15 cellular contexts compared by ENCODE assay signal in genomic region chr1:182205378-182206022, GRCh38.
DNase-seq lines count a peak whose midpoint lies in the region; ATAC-seq and TF ChIP-seq lines count a peak whose summit lies in the region.
"Had no signal": no experiment of that assay in that cellular context is flagged by ENCODE, and none has a peak within 500 bp of the region (broad histone marks: within the 10 kb centered on the region; RNA-seq: fewer than 3 reads in every experiment).

No MANE protein-coding gene starts in this region.

- H3K4me1 ChIP-seq in esophagus (ENCODE audit: control insufficient read depth in 2 of 2, insufficient read depth in 2 of 2, low read length in 1 of 2) (no peaks in the 10 kb centered on the region), neutrophil (ENCODE audit: control insufficient read depth in 1 of 2, insufficient read depth in 1 of 2, low read depth in 1 of 2, low read length in 1 of 2) (peaks cover 7 to 12% of the 10 kb centered on the region in 2 experiments), tibial nerve (peaks cover 0 to 41% (median 11%) of the 10 kb centered on the region in 4 donors)

- TF ChIP-seq POLR2A in NB4 (IDR thresholded peaks at IDR 0.05; ENCODE audit: extremely low read depth, insufficient read length) (no peak), tibial nerve (IDR thresholded peaks at IDR 0.05) (peak in 1 of 2 donors; percentile 32)

- H3K36me3 ChIP-seq in esophagus (ENCODE audit: control insufficient read depth in 2 of 2, insufficient read depth in 2 of 2, low read length in 1 of 2) = no peaks in the 10 kb centered on the region
- no peaks in the 10 kb centered on the region for H3K36me3 ChIP-seq in neutrophil
- H3K36me3 ChIP-seq in tibial nerve = no peaks in the 10 kb centered on the region
- no peaks in the 10 kb centered on the region for H3K36me3 ChIP-seq in WERI-Rb-1
- H3K36me3 ChIP-seq: SJCRH30 had no signal

- no peaks in the 10 kb centered on the region for H3K27me3 ChIP-seq in esophagus (ENCODE audit: control insufficient read depth in 1 of 2, insufficient read depth in 2 of 2, low read length in 2 of 2)
- H3K27me3 ChIP-seq in neutrophil = no peaks in the 10 kb centered on the region
- H3K27me3 ChIP-seq in tibial nerve = no peaks in the 10 kb centered on the region
- no peaks in the 10 kb centered on the region for H3K27me3 ChIP-seq in WERI-Rb-1 (ENCODE audit: insufficient read depth, low read depth, severe bottlenecking)
- H3K27me3 ChIP-seq: SJCRH30 had no signal

- TF ChIP-seq CTCF in NB4 (IDR thresholded peaks at IDR 0.05; ENCODE audit: low read depth, low read length) = no peak
- TF ChIP-seq CTCF in neutrophil (IDR thresholded peaks at IDR 0.05) = no peak
- peak in 2 of 5 experiments; percentile 14 to 17 for TF ChIP-seq CTCF in tibial nerve (IDR thresholded peaks at IDR 0.05)
- TF ChIP-seq CTCF in WERI-Rb-1 (IDR thresholded peaks at IDR 0.05; ENCODE audit: low read depth, low read length) = no peak

- H3K27ac ChIP-seq in esophagus (ENCODE audit: low read depth in 2 of 2, low read length in 1 of 2) (peak overlapping the region; percentile 8 to 71), neutrophil (peak overlapping the region; percentile 59), tibial nerve (peak overlapping the region; percentile 78 to 94 (median 86)), WERI-Rb-1 (no peak overlapping the region)
- H3K27ac ChIP-seq: SJCRH30 had no signal

- no peak for ATAC-seq in HG02610 (IDR thresholded peaks at IDR 0.05; ENCODE audit: unreplicated experiment)
- ATAC-seq: activated CD8-positive, alpha-beta memory T cell treated with anti-CD3 and anti-CD28 coated beads, Interleukin-2, amount 10 ng/mL, durations not matched to agents 7 days and 5 days; stimulated activated naive CD8-positive, alpha-beta T cell treated with anti-CD3 and anti-CD28 coated beads, Interleukin-15, Interleukin-2, amounts not matched to agents 100 U/mL and 50 U/mL, for 24 hours had no signal

- DNase-seq in NB4 (ENCODE audit: low read depth) (peak; percentile 35), tibial nerve (ENCODE audit: low spot score in 2 of 2) (no peak), WERI-Rb-1 (no peak)
- DNase-seq in activated naive CD4-positive, alpha-beta T cell treated with Interleukin-2 at 50 U/mL for 16 hours = no peak
- DNase-seq: activated CD4-positive, CD25-positive, alpha-beta regulatory T cell treated with anti-CD3 and anti-CD28 coated beads, Interleukin-2, amount 50 U/mL, for 72 hours; activated CD8-positive, alpha-beta memory T cell treated with anti-CD3 and anti-CD28 coated beads, Interleukin-2, amount 10 ng/mL, durations not matched to agents 7 days and 5 days; activated effector memory CD4-positive, alpha-beta T cell treated with Interleukin-2 at 50 U/mL for 16 hours; amniotic stem cell; NCI-H187; NCI-H510A; SJCRH30; stimulated activated naive CD8-positive, alpha-beta T cell treated with anti-CD3 and anti-CD28 coated beads, Interleukin-15, Interleukin-2, amounts not matched to agents 100 U/mL and 50 U/mL, for 24 hours had no signal

- H3K9me3 ChIP-seq in esophagus (ENCODE audit: control insufficient read depth in 2 of 2, insufficient read depth in 1 of 2, low read depth in 1 of 2, low read length in 1 of 2) (no peaks in the 10 kb centered on the region), neutrophil (no peaks in the 10 kb centered on the region), tibial nerve (no peaks in the 10 kb centered on the region), WERI-Rb-1 (ENCODE audit: severe bottlenecking) (no peaks in the 10 kb centered on the region)
- H3K9me3 ChIP-seq: SJCRH30 had no signal

- H3K4me3 ChIP-seq in NB4 (ENCODE audit: low read depth, low read length) = no peak overlapping the region
- H3K4me3 ChIP-seq in esophagus (ENCODE audit: low read depth in 1 of 2, low read length in 2 of 2) = no peak overlapping the region
- H3K4me3 ChIP-seq in neutrophil (ENCODE audit: low read depth in 1 of 2, low read length in 1 of 2) = no peak overlapping the region
- H3K4me3 ChIP-seq in tibial nerve = no peak overlapping the region
- H3K4me3 ChIP-seq in WERI-Rb-1 (ENCODE audit: low read depth, low read length) = no peak overlapping the region
- H3K4me3 ChIP-seq: SJCRH30 had no signal

- peak in 1 of 2 donors; percentile 94 for TF ChIP-seq EP300 in tibial nerve (IDR thresholded peaks at IDR 0.05)
